1 cellular context compared by ENCODE assay signal in genomic region chr7:36228039-36228438, GRCh38.
TF ChIP-seq lines count a peak whose summit lies in the region.

No MANE protein-coding gene starts in this region.

TF ChIP-seq in A549, 52 proteins besides CTCF, POLR2A, EP300 and RAD21 (continued from another document):
- no peak for TF ChIP-seq RARB (CRISPR knock-in tag; IDR thresholded peaks at IDR 0.05)
- TF ChIP-seq POLR2AphosphoS2 (conservative IDR thresholded peaks at IDR 0.05; ENCODE audit: low read length) = no peak
- no peak for TF ChIP-seq ZNF302 (CRISPR knock-in tag; IDR thresholded peaks at IDR 0.05)
- TF ChIP-seq NR3C1 (IDR thresholded peaks at IDR 0.05) = no peak
TF ChIP-seq in A549: peak in this region for 0.
